1 cellular context compared by ENCODE assay signal in the genomic region with DNA sequence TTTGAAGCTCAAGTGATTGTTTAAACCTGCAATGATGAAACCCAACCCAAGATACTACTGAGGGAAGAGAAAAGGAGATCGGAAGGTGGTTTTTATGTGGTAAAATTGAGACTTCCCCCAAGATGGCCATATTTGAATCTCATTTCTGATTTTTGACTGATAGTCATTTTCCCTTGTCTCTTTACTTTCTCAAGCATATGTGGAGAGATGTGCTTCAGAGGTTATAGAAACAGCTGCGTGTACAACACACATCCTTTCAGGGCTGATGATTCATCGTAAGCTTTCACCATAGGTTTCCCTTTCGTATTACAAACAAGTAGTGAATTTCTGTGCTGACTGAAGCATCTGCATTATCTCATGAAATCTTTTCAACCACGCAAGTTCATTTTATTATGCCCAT.
TF ChIP-seq lines count a peak whose summit lies in the region.

No MANE protein-coding gene starts in this region.

TF ChIP-seq in GM12878, 131 proteins besides CTCF, POLR2A, EP300 and RAD21 (continued from another document and continues in another):
- TF ChIP-seq, protein P1, sequence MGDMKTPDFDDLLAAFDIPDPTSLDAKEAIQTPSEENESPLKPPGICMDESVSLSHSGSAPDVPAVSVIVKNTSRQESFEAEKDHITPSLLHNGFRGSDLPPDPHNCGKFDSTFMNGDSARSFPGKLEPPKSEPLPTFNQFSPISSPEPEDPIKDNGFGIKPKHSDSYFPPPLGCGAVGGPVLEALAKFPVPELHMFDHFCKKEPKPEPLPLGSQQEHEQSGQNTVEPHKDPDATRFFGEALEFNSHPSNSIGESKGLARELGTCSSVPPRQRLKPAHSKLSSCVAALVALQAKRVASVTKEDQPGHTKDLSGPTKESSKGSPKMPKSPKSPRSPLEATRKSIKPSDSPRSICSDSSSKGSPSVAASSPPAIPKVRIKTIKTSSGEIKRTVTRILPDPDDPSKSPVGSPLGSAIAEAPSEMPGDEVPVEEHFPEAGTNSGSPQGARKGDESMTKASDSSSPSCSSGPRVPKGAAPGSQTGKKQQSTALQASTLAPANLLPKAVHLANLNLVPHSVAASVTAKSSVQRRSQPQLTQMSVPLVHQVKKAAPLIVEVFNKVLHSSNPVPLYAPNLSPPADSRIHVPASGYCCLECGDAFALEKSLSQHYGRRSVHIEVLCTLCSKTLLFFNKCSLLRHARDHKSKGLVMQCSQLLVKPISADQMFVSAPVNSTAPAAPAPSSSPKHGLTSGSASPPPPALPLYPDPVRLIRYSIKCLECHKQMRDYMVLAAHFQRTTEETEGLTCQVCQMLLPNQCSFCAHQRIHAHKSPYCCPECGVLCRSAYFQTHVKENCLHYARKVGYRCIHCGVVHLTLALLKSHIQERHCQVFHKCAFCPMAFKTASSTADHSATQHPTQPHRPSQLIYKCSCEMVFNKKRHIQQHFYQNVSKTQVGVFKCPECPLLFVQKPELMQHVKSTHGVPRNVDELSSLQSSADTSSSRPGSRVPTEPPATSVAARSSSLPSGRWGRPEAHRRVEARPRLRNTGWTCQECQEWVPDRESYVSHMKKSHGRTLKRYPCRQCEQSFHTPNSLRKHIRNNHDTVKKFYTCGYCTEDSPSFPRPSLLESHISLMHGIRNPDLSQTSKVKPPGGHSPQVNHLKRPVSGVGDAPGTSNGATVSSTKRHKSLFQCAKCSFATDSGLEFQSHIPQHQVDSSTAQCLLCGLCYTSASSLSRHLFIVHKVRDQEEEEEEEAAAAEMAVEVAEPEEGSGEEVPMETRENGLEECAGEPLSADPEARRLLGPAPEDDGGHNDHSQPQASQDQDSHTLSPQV (IDR thresholded peaks at IDR 0.05) = no peak
- TF ChIP-seq POLR2AphosphoS2 (IDR thresholded peaks at IDR 0.05; ENCODE audit: low read depth, low read length) = no peak
- TF ChIP-seq, protein P2, sequence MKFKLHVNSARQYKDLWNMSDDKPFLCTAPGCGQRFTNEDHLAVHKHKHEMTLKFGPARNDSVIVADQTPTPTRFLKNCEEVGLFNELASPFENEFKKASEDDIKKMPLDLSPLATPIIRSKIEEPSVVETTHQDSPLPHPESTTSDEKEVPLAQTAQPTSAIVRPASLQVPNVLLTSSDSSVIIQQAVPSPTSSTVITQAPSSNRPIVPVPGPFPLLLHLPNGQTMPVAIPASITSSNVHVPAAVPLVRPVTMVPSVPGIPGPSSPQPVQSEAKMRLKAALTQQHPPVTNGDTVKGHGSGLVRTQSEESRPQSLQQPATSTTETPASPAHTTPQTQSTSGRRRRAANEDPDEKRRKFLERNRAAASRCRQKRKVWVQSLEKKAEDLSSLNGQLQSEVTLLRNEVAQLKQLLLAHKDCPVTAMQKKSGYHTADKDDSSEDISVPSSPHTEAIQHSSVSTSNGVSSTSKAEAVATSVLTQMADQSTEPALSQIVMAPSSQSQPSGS (IDR thresholded peaks at IDR 0.05; ENCODE audit: low read length) = peak; percentile 77
- TF ChIP-seq ZNF622 (IDR thresholded peaks at IDR 0.05) = no peak
- TF ChIP-seq PRDM15 (CRISPR knock-in tag; IDR thresholded peaks at IDR 0.05) = no peak
- TF ChIP-seq CEBPB (IDR thresholded peaks at IDR 0.05; ENCODE audit: borderline replicate concordance in 1 of 2, low read depth in 2 of 2, low read length in 2 of 2) = no peak
- no peak for TF ChIP-seq SMC3 (IDR thresholded peaks at IDR 0.05; ENCODE audit: borderline replicate concordance, low read length)
- no peak for TF ChIP-seq SIX5 (IDR thresholded peaks at IDR 0.05; ENCODE audit: low read depth, low read length, severe bottlenecking)
- TF ChIP-seq TARDBP (IDR thresholded peaks at IDR 0.05; ENCODE audit: borderline replicate concordance) = no peak
- TF ChIP-seq SREBF1 (IDR thresholded peaks at IDR 0.05; ENCODE audit: low read length) = no peak
- TF ChIP-seq CBX3 (IDR thresholded peaks at IDR 0.05; ENCODE audit: borderline replicate concordance, low read depth) = no peak
- TF ChIP-seq ZNF24 (IDR thresholded peaks at IDR 0.05) = no peak
- 0 out of 2 replicates have a peak, but pooled peaks have one; percentile 30 for TF ChIP-seq NFIC (IDR thresholded peaks at IDR 0.05; ENCODE audit: low read depth, low read length)
- TF ChIP-seq, protein P3, sequence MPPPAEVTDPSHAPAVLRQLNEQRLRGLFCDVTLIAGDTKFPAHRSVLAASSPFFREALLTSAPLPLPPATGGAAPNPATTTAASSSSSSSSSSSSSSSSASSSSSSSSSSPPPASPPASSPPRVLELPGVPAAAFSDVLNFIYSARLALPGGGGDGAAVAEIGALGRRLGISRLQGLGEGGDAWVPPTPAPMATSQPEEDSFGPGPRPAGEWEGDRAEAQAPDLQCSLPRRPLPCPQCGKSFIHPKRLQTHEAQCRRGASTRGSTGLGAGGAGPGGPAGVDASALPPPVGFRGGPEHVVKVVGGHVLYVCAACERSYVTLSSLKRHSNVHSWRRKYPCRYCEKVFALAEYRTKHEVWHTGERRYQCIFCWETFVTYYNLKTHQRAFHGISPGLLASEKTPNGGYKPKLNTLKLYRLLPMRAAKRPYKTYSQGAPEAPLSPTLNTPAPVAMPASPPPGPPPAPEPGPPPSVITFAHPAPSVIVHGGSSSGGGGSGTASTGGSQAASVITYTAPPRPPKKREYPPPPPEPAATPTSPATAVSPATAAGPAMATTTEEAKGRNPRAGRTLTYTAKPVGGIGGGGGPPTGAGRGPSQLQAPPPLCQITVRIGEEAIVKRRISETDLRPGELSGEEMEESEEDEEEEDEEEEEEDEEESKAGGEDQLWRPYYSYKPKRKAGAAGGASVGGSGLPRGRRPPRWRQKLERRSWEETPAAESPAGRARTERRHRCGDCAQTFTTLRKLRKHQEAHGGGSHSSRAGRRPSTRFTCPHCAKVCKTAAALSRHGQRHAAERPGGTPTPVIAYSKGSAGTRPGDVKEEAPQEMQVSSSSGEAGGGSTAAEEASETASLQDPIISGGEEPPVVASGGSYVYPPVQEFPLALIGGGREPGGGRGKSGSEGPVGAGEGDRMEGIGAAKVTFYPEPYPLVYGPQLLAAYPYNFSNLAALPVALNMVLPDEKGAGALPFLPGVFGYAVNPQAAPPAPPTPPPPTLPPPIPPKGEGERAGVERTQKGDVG (CRISPR knock-in tag; IDR thresholded peaks at IDR 0.05) = no peak
- TF ChIP-seq PAX8 (IDR thresholded peaks at IDR 0.05) = no peak
- TF ChIP-seq CUX1 (IDR thresholded peaks at IDR 0.05; ENCODE audit: insufficient replicate concordance, low read depth, low read length) = no peak
- TF ChIP-seq FOS (IDR thresholded peaks at IDR 0.05; ENCODE audit: borderline replicate concordance, extremely low read depth, insufficient read length) = no peak
- TF ChIP-seq FOXM1 (IDR thresholded peaks at IDR 0.05; ENCODE audit: low read depth, low read length) = no peak
- TF ChIP-seq MYB (IDR thresholded peaks at IDR 0.05; ENCODE audit: borderline replicate concordance, low read depth, low read length) = no peak
- TF ChIP-seq CREM (IDR thresholded peaks at IDR 0.05; ENCODE audit: low read depth) = peak; percentile 58
- TF ChIP-seq GABPA (IDR thresholded peaks at IDR 0.05; ENCODE audit: low read depth) = no peak
- no peak for TF ChIP-seq STAT3 (IDR thresholded peaks at IDR 0.05; ENCODE audit: low read depth, low read length)
- no peak for TF ChIP-seq HDAC6 (IDR thresholded peaks at IDR 0.05; ENCODE audit: unreplicated experiment)
- TF ChIP-seq ELK1 (IDR thresholded peaks at IDR 0.05; ENCODE audit: low read depth, low read length) = no peak
- TF ChIP-seq E2F4 (IDR thresholded peaks at IDR 0.05; ENCODE audit: low read depth, low read length) = no peak
- TF ChIP-seq, protein P4, sequence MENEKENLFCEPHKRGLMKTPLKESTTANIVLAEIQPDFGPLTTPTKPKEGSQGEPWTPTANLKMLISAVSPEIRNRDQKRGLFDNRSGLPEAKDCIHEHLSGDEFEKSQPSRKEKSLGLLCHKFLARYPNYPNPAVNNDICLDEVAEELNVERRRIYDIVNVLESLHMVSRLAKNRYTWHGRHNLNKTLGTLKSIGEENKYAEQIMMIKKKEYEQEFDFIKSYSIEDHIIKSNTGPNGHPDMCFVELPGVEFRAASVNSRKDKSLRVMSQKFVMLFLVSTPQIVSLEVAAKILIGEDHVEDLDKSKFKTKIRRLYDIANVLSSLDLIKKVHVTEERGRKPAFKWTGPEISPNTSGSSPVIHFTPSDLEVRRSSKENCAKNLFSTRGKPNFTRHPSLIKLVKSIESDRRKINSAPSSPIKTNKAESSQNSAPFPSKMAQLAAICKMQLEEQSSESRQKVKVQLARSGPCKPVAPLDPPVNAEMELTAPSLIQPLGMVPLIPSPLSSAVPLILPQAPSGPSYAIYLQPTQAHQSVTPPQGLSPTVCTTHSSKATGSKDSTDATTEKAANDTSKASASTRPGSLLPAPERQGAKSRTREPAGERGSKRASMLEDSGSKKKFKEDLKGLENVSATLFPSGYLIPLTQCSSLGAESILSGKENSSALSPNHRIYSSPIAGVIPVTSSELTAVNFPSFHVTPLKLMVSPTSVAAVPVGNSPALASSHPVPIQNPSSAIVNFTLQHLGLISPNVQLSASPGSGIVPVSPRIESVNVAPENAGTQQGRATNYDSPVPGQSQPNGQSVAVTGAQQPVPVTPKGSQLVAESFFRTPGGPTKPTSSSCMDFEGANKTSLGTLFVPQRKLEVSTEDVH (IDR thresholded peaks at IDR 0.05; ENCODE audit: low read depth, partially characterized antibody) = no peak
- no peak for TF ChIP-seq MEF2B (IDR thresholded peaks at IDR 0.05; ENCODE audit: partially characterized antibody, poor library complexity, severe bottlenecking)
- TF ChIP-seq YBX1 (IDR thresholded peaks at IDR 0.05) = no peak
- TF ChIP-seq FOXK2 (IDR thresholded peaks at IDR 0.05) = no peak
